19 cellular contexts compared by ENCODE assay signal in genomic region chr12:85823436-85824179, GRCh38. TPM values are rescaled to one million over a fixed set of nuclear protein-coding genes. Genes with fewer than 3 reads are reported as not detected.
A peak's percentile ranks its signal among the peaks of the same experiment; 100 is the strongest.
DNase-seq lines count a peak whose midpoint lies in the region; ATAC-seq and TF ChIP-seq lines count a peak whose summit lies in the region.
"Had no signal": no experiment of that assay in that cellular context is flagged by ENCODE, and none has a peak within 500 bp of the region (broad histone marks: within the 10 kb centered on the region; RNA-seq: fewer than 3 reads in every experiment).

No MANE protein-coding gene starts in this region.

- no peak overlapping the region for H4K91ac ChIP-seq in trophoblast cell (ENCODE audit: low read depth, low read length)

- H2BK120ac ChIP-seq in trophoblast cell (ENCODE audit: insufficient read depth, low read length, poor library complexity), result no peak overlapping the region

- peak overlapping the region; percentile 3 for H3K23ac ChIP-seq in trophoblast cell (ENCODE audit: low read length)

- no peak overlapping the region for H4K8ac ChIP-seq in trophoblast cell (ENCODE audit: low read depth, low read length)

- no peak for ATAC-seq in stimulated activated memory B cell treated with anti-CD40 and anti-IgM and Interleukin-4, amounts not matched to agents 10 μg/mL and 1 μg/mL and 100 μg/mL, for 72 hours
- ATAC-seq: gastroesophageal sphincter had no signal

- no peaks in the 10 kb centered on the region for H3K4me1 ChIP-seq in trophoblast cell (ENCODE audit: control insufficient read depth in 1 of 2, insufficient read depth in 2 of 2, low read length in 2 of 2)
- H3K4me1 ChIP-seq: BE2C, gastroesophageal sphincter, HAP-1 had no signal

- H3K9me3 Mint-ChIP-seq in stimulated activated memory B cell treated with anti-CD40 and anti-IgM and Interleukin-4, amounts not matched to agents 10 μg/mL and 1 μg/mL and 100 μg/mL, for 72 hours, result peaks cover 15% of the 10 kb centered on the region

- no peaks in the 10 kb centered on the region for H3K36me3 ChIP-seq in trophoblast cell (ENCODE audit: control insufficient read depth in 1 of 2, insufficient read depth in 2 of 2, low read length in 2 of 2)
- H3K36me3 ChIP-seq: BE2C, gastroesophageal sphincter, HAP-1, tibial artery had no signal

- DNase-seq in GM03348 (ENCODE audit: low spot score) (peak; percentile 76), RKO (ENCODE audit: low spot score) (peak; percentile 13), epithelial cell of esophagus (ENCODE audit: low read depth) (peak; percentile 74), trophoblast cell (no peak), LoVo (ENCODE audit: low spot score) (no peak), cortex of kidney (lab: John Stamatoyannopoulos, UW) (no peak), retina (no peak)
- DNase-seq: amniotic stem cell; BE2C; Karpas-422; NCI-H1694; NCI-H510A treated with DMSO at 0.1 percent for 48 hours; right cardiac atrium; stimulated activated CD8-positive, alpha-beta memory T cell treated with anti-CD3 and anti-CD28 coated beads, Interleukin-4, amount 100 ng/mL, for 48 hours; tibial artery had no signal

- no peak overlapping the region for H2AFZ ChIP-seq in trophoblast cell (ENCODE audit: insufficient read depth, low read length, poor library complexity)

- H3K27ac ChIP-seq in trophoblast cell (ENCODE audit: low read depth, low read length), result no peak overlapping the region
- H3K27ac ChIP-seq: gastroesophageal sphincter, tibial artery, VCaP had no signal

- no peak overlapping the region for H3K4ac ChIP-seq in trophoblast cell (ENCODE audit: low read depth, low read length)

- no peak overlapping the region for H4K12ac ChIP-seq in trophoblast cell (ENCODE audit: low read depth, low read length)

- H3K36me3 Mint-ChIP-seq in stimulated activated memory B cell treated with anti-CD40 and anti-IgM and Interleukin-4, amounts not matched to agents 10 μg/mL and 1 μg/mL and 100 μg/mL, for 72 hours, result no peaks in the 10 kb centered on the region

- no peaks in the 10 kb centered on the region for H3K79me1 ChIP-seq in trophoblast cell (ENCODE audit: low read length)

- H3K9ac ChIP-seq in trophoblast cell (ENCODE audit: low read length), result no peak overlapping the region

- H2BK5ac ChIP-seq in trophoblast cell (ENCODE audit: low read depth, low read length, poor library complexity), result no peak overlapping the region

- TF ChIP-seq CTCF in epithelial cell of esophagus (IDR thresholded peaks at IDR 0.05; ENCODE audit: insufficient read depth, low read depth, low read length, missing control alignments), result no peak

- no peak overlapping the region for H3K18ac ChIP-seq in trophoblast cell (ENCODE audit: low read length)

- no peak overlapping the region for H2BK12ac ChIP-seq in trophoblast cell (ENCODE audit: low read length)

- H3K14ac ChIP-seq in trophoblast cell (ENCODE audit: low read length), result no peak overlapping the region

- H3K4me3 Mint-ChIP-seq in stimulated activated memory B cell treated with anti-CD40 and anti-IgM and Interleukin-4, amounts not matched to agents 10 μg/mL and 1 μg/mL and 100 μg/mL, for 72 hours, result no peak overlapping the region

- no peaks in the 10 kb centered on the region for H3K27me3 Mint-ChIP-seq in stimulated activated memory B cell treated with anti-CD40 and anti-IgM and Interleukin-4, amounts not matched to agents 10 μg/mL and 1 μg/mL and 100 μg/mL, for 72 hours

- no peaks in the 10 kb centered on the region for H3K9me3 ChIP-seq in trophoblast cell (ENCODE audit: insufficient read depth, low read depth, low read length)
- H3K9me3 ChIP-seq: BE2C, gastroesophageal sphincter, HAP-1, tibial artery had no signal

- no peaks in the 10 kb centered on the region for H3K4me1 Mint-ChIP-seq in stimulated activated memory B cell treated with anti-CD40 and anti-IgM and Interleukin-4, amounts not matched to agents 10 μg/mL and 1 μg/mL and 100 μg/mL, for 72 hours

- no peak overlapping the region for H3K4me3 ChIP-seq in epithelial cell of esophagus (ENCODE audit: low read length)
- H3K4me3 ChIP-seq in trophoblast cell (ENCODE audit: low read depth, low read length), result no peak overlapping the region
- H3K4me3 ChIP-seq: gastroesophageal sphincter, HAP-1, tibial artery had no signal

- no peaks in the 10 kb centered on the region for H3K27me3 ChIP-seq in trophoblast cell (ENCODE audit: insufficient read depth, low read length)
- H3K27me3 ChIP-seq: BE2C, gastroesophageal sphincter, tibial artery had no signal

- H3K27ac Mint-ChIP-seq in stimulated activated memory B cell treated with anti-CD40 and anti-IgM and Interleukin-4, amounts not matched to agents 10 μg/mL and 1 μg/mL and 100 μg/mL, for 72 hours, result no peak overlapping the region

- H2AK5ac ChIP-seq in trophoblast cell (ENCODE audit: low read length), result no peak overlapping the region

- H3K79me2 ChIP-seq in trophoblast cell (ENCODE audit: control insufficient read depth, insufficient read depth, low read length, poor library complexity), result no peaks in the 10 kb centered on the region

- WGBS in trophoblast cell (ENCODE audit: extremely low coverage, insufficient coverage, insufficient read length), result no CpG with 5 or more reads among the region's 4 CpGs

- no peak overlapping the region for H3K4me2 ChIP-seq in trophoblast cell (ENCODE audit: low read length)

RNA-seq across cellular contexts. Expression of gene RASSF9, which starts 12.6 kb away (rescaled TPM):
- polyA plus RNA-seq in trophoblast cell (2013), result 0.56 and 0.57 TPM in 2 replicates

RNA-seq across cellular contexts. Expression of gene NTS, which starts 50.5 kb away (rescaled TPM):
- polyA plus RNA-seq in trophoblast cell (2013), result 2.5 and 2.6 TPM in 2 replicates

Comparison
In these comparisons a context has a peak if more than half of its experiments do, and no peak if none do; other contexts are left out.
1. DNase-seq: peak in GM03348 (single experiment), RKO (single experiment) and epithelial cell of esophagus (single experiment); none in trophoblast cell (0 of 2), LoVo (single experiment), cortex of kidney (single experiment) and retina (single experiment).